Comparison of ENCODE assay signal across 22 cellular contexts in genomic region chr13:25885418-25885817, GRCh38.
"Had no signal": no experiment of that assay in that cellular context is flagged by ENCODE, and none has a peak within 500 bp of the region (broad histone marks: within the 10 kb centered on the region; RNA-seq: fewer than 3 reads in every experiment).

No MANE protein-coding gene starts in this region.

- H3K27me3 Mint-ChIP-seq: memory B cell had no signal

- H3K9me3 ChIP-seq: left ventricle myocardium inferior, lower lobe of right lung, neutrophil, ovary, stomach, thoracic aorta, transverse colon had no signal

- H3K4me1 Mint-ChIP-seq: memory B cell had no signal

- H3K9me3 Mint-ChIP-seq: dendritic cell treated with granulocyte-macrophage colony-stimulating factor and Interleukin-4, amounts not matched to agents 40 ng/mL and 50 ng/mL, for 4 days; nephron progenitor cell had no signal

- H3K27me3 ChIP-seq: hepatocyte, neutrophil, ovary, stomach, transverse colon had no signal

- ATAC-seq: left cardiac atrium, lower lobe of right lung, right cardiac atrium had no signal

- DNase-seq: erythroblast; foreskin melanocyte; head of caudate nucleus; kidney; left cardiac atrium; left ventricle myocardium inferior; lower lobe of right lung; midbrain; nephron progenitor cell; ovary; right cardiac atrium; small intestine; stimulated activated CD4-positive, alpha-beta T cell treated with anti-CD3 and anti-CD28 coated beads, Interleukin-12 subunit alpha, Interleukin-12 subunit beta, amount 100 ng/mL, for 4 hours; stimulated activated naive CD4-positive, alpha-beta T cell; stomach; substantia nigra; transverse colon had no signal

- H3K79me2 ChIP-seq: hepatocyte had no signal

- H3K4me3 ChIP-seq: hepatocyte, left ventricle myocardium inferior, lower lobe of right lung, ovary, stomach, thoracic aorta, transverse colon had no signal

- H2AFZ ChIP-seq: hepatocyte had no signal

- H3K36me3 ChIP-seq: left ventricle myocardium inferior, lower lobe of right lung, neutrophil, ovary, stomach, thoracic aorta, transverse colon had no signal

- H3K36me3 Mint-ChIP-seq: memory B cell had no signal

- H3K4me3 Mint-ChIP-seq: dendritic cell treated with granulocyte-macrophage colony-stimulating factor and Interleukin-4, amounts not matched to agents 40 ng/mL and 50 ng/mL, for 4 days; memory B cell; nephron progenitor cell had no signal

- H3K4me2 ChIP-seq: hepatocyte had no signal

- H3K27ac ChIP-seq: hepatocyte, left ventricle myocardium inferior, lower lobe of right lung, neutrophil, ovary, stomach, thoracic aorta, transverse colon had no signal

- H3K27ac Mint-ChIP-seq: dendritic cell treated with granulocyte-macrophage colony-stimulating factor and Interleukin-4, amounts not matched to agents 40 ng/mL and 50 ng/mL, for 4 days; memory B cell had no signal

- H3K4me1 ChIP-seq: left ventricle myocardium inferior had no signal
